In the genomic region with DNA sequence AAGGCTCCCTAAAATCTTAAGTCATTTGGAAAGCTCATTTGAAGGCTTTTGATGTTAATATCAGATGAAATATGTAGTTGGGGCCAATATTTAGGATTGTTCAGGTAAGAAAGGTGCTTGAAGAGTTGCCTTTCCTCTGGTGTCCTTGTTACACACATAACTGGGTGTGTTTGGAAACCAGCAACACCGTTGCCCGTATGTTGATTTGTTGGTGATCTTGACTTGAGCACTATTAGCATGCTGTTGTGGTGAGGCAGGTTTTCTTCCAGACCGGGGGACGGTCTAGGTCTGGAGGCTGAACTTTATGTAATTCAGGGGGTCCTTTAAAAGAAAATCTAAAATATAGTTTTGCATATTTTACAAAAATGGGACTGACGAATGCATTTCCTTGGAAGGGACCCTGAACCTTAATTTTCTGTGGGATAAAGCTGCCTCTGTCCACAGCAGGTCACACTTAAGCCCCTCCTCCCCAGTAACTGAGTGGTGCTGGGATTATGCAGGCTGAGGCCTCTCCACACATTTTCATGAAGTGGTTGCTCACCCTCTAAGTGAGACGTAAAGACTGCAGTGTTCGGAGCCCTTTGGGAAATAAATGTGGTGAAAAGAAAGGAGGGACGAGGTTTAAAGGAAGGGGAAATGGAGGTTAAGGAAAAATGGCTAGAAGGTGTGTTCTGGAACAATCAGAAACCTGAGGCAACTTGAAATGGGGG, we compare ENCODE assay signal across 8 cellular contexts. TPM values are rescaled to one million over a fixed set of nuclear protein-coding genes. Genes with fewer than 3 reads are reported as not detected.
DNase-seq lines count a peak whose midpoint lies in the region; ATAC-seq, FAIRE-seq and TF ChIP-seq lines count a peak whose summit lies in the region.

No MANE protein-coding gene starts in this region.

- H3K23ac ChIP-seq in H1 (ENCODE audit: insufficient read length) = no peak overlapping the region
- no peak overlapping the region for H3K23ac ChIP-seq in neuronal stem cell (ENCODE audit: low read depth, low read length, poor library complexity)

- H3K4me2 ChIP-seq in H1 (ENCODE audit: insufficient read depth in 1 of 2, low read depth in 2 of 2, low read length in 2 of 2) (peak overlapping the region; percentile 86 to 98), neuronal stem cell (ENCODE audit: insufficient read depth, low read length, poor library complexity, severe bottlenecking) (peak overlapping the region; percentile 75)

- H2AFZ ChIP-seq in H1 (ENCODE audit: low read length) (no peak overlapping the region), neuronal stem cell (ENCODE audit: low read length) (no peak overlapping the region)

- no peak overlapping the region for H4K5ac ChIP-seq in H1 (ENCODE audit: insufficient read length, low read depth, low read length)

- H3K4me1 ChIP-seq in H1 (replicated peaks in 1 of 4; ENCODE audit: control insufficient read depth in 3 of 4, insufficient read depth in 4 of 4, low read length in 3 of 4) = peaks cover 5 to 14% (median 12%) of the 10 kb centered on the region in 4 experiments; a peak in 6 of 7 replicates
- H3K4me1 ChIP-seq in neuronal stem cell (ENCODE audit: control insufficient read depth in 2 of 2, insufficient read depth in 1 of 2, low read depth in 1 of 2, low read length in 2 of 2) = peaks cover 6 to 13% of the 10 kb centered on the region in 2 donors

- H3K23me2 ChIP-seq in H1 (ENCODE audit: low read depth, low read length) = peaks cover 9% of the 10 kb centered on the region; the same call in 1 of the 2 replicates

- TF ChIP-seq CTCF in CD4-positive, alpha-beta T cell (IDR thresholded peaks at IDR 0.05) = no peak
- no peak for TF ChIP-seq CTCF in H1 (IDR thresholded peaks at IDR 0.05; ENCODE audit: control extremely low read depth in 1 of 3, insufficient read depth in 1 of 3, low read depth in 1 of 3, low read length in 3 of 3)

- no peak overlapping the region for H3K4me3 Mint-ChIP-seq in CD4-positive, alpha-beta T cell

- H4K8ac ChIP-seq in H1 (ENCODE audit: extremely low read depth, insufficient read depth, low read length) (no peak overlapping the region), neuronal stem cell (ENCODE audit: low read depth, low read length) (no peak overlapping the region)

- no peak overlapping the region for H2AK5ac ChIP-seq in H1 (ENCODE audit: low read depth, low read length)
- no peak overlapping the region for H2AK5ac ChIP-seq in neuronal stem cell (ENCODE audit: low read depth, low read length)

- no peak overlapping the region for H3K27ac Mint-ChIP-seq in CD4-positive, alpha-beta T cell

- H4K91ac ChIP-seq in H1 (replicated peaks; ENCODE audit: insufficient read length, low read length) (no peak overlapping the region), neuronal stem cell (ENCODE audit: low read depth, low read length, poor library complexity) (no peak overlapping the region)

- TF ChIP-seq EP300 in H1 (IDR thresholded peaks at IDR 0.05; ENCODE audit: borderline replicate concordance in 1 of 2, low read depth in 2 of 2, low read length in 2 of 2) = no peak

- H3K14ac ChIP-seq in H1 (ENCODE audit: insufficient read length) (no peak overlapping the region), neuronal stem cell (ENCODE audit: low read length) (no peak overlapping the region)

- H3K27me3 Mint-ChIP-seq in CD4-positive, alpha-beta T cell = no peaks in the 10 kb centered on the region

- H2BK5ac ChIP-seq in H1 (ENCODE audit: low read depth, low read length) (no peak overlapping the region), neuronal stem cell (ENCODE audit: low read length) (no peak overlapping the region)

- H3K18ac ChIP-seq in H1 (ENCODE audit: extremely low read depth, low read length) = no peak overlapping the region
- no peak overlapping the region for H3K18ac ChIP-seq in neuronal stem cell (ENCODE audit: low read length)

- H3K4me1 Mint-ChIP-seq in CD4-positive, alpha-beta T cell (ENCODE audit: low read depth) = peaks cover 22% of the 10 kb centered on the region

- no peaks in the 10 kb centered on the region for H3K9me3 ChIP-seq in CD4-positive, alpha-beta T cell (ENCODE audit: control insufficient read depth, low read length)
- H3K9me3 ChIP-seq in H1 (ENCODE audit: insufficient read depth in 2 of 2, low read depth in 1 of 2, low read length in 1 of 2) (no peaks in the 10 kb centered on the region), neuronal stem cell (replicated peaks in 1 of 2; ENCODE audit: control insufficient read depth in 2 of 2, insufficient read depth in 1 of 2, low read depth in 1 of 2, low read length in 2 of 2) (no peaks in the 10 kb centered on the region)

- no peak overlapping the region for H3K4ac ChIP-seq in H1 (replicated peaks; ENCODE audit: insufficient read length, low read depth, low read length)
- no peak overlapping the region for H3K4ac ChIP-seq in neuronal stem cell (ENCODE audit: low read length)

- H3K79me1 ChIP-seq in H1 (ENCODE audit: low read depth, low read length) (peaks cover 6% of the 10 kb centered on the region), neuronal stem cell (ENCODE audit: low read depth, low read length) (peaks cover 2% of the 10 kb centered on the region)

- H2BK12ac ChIP-seq in H1 (ENCODE audit: low read depth, low read length) (no peak overlapping the region), neuronal stem cell (ENCODE audit: low read length) (no peak overlapping the region)

- ATAC-seq in CD4-positive, alpha-beta T cell (ENCODE audit: poor library complexity) = no peak
- ATAC-seq in HG02981 (IDR thresholded peaks at IDR 0.05; ENCODE audit: unreplicated experiment) (no peak), GM18517 (IDR thresholded peaks at IDR 0.05; ENCODE audit: unreplicated experiment) (no peak), sciatic nerve (no peak)

- H3K4me3 ChIP-seq in H1 (ENCODE audit: extremely low read depth in 1 of 4, insufficient read depth in 2 of 4, low read depth in 3 of 4, low read length in 4 of 4) (peak overlapping the region; percentile 80 to 92 (median 85)), neuronal stem cell (ENCODE audit: low read length in 2 of 2) (peak overlapping the region; percentile 7 to 96)

- peaks cover 29 to 63% of the 10 kb centered on the region in 2 experiments for H3K79me2 ChIP-seq in H1 (ENCODE audit: control insufficient read depth in 1 of 2, insufficient read depth in 2 of 2, low read length in 2 of 2)

- H2BK120ac ChIP-seq in H1 (replicated peaks; ENCODE audit: low read depth, low read length) (no peak overlapping the region), neuronal stem cell (ENCODE audit: low read depth, low read length) (no peak overlapping the region)

- peak in 1 of 2 experiments; percentile 18; a peak in 1 of 3 replicates for TF ChIP-seq POLR2A in H1 (IDR thresholded peaks at IDR 0.05; ENCODE audit: control extremely low read depth in 1 of 2, low read depth in 2 of 2, low read length in 2 of 2)

- intact Hi-C loops in CD4-positive, alpha-beta T cell (cut with DNase I, micrococcal nuclease) = loop anchor here (2.0 to 10.0 kb wide), 6 partner anchors 25 to 1351 kb away; a partner anchor contains a TSS
- intact Hi-C loops in sciatic nerve (cut with DNase I) = no loop called here

- peaks cover 15 to 16% of the 10 kb centered on the region in 2 experiments for H4K20me1 ChIP-seq in H1 (replicated peaks in 1 of 2; ENCODE audit: control insufficient read depth in 1 of 2, insufficient read depth in 2 of 2, low read length in 2 of 2)

- no peaks in the 10 kb centered on the region for H3K27me3 ChIP-seq in CD4-positive, alpha-beta T cell (ENCODE audit: control insufficient read depth, insufficient read depth, low read length)
- H3K27me3 ChIP-seq in H1 (replicated peaks in 1 of 4; ENCODE audit: control insufficient read depth in 3 of 4, extremely low read depth in 1 of 4, insufficient read depth in 3 of 4, low read length in 3 of 4) = no peaks in the 10 kb centered on the region
- H3K27me3 ChIP-seq in neuronal stem cell (ENCODE audit: control insufficient read depth in 3 of 3, insufficient read depth in 3 of 3, low read depth in 1 of 3, low read length in 3 of 3) = no peaks in the 10 kb centered on the region

- FAIRE-seq in H1 (lab: Jason Lieb, UNC) = peak; percentile 32

- TF ChIP-seq RAD21 in H1 (IDR thresholded peaks at IDR 0.05 in 1 of 2, conservative IDR thresholded peaks at IDR 0.05 in 1 of 2; ENCODE audit: low read depth in 2 of 2, low read length in 2 of 2) = no peak

- H3K27ac ChIP-seq in CD4-positive, alpha-beta T cell (ENCODE audit: low read depth, low read length) = peak overlapping the region; percentile 77
- H3K27ac ChIP-seq in H1 (ENCODE audit: low read depth, low read length) = no peak overlapping the region
- H3K27ac ChIP-seq in neuronal stem cell (replicated peaks; ENCODE audit: low read length) = no peak overlapping the region

- H3K9ac ChIP-seq in H1 (replicated peaks in 1 of 4; ENCODE audit: extremely low read depth in 1 of 4, low read depth in 3 of 4, low read length in 3 of 4) = peak overlapping the region in 3 of 4 experiments; percentile 94 to 97 (median 97); a peak in 5 of 7 replicates
- H3K9ac ChIP-seq in neuronal stem cell (ENCODE audit: low read depth, low read length, poor library complexity) = no peak overlapping the region

- no peak overlapping the region for H2BK20ac ChIP-seq in H1 (ENCODE audit: low read length)

- H3K36me3 ChIP-seq in H1 (ENCODE audit: control insufficient read depth in 2 of 4, insufficient read depth in 4 of 4, low read length in 3 of 4) (peaks cover 0 to 40% (median 11%) of the 10 kb centered on the region in 4 experiments; a peak in 7 of 8 replicates), neuronal stem cell (replicated peaks in 1 of 2; ENCODE audit: control insufficient read depth in 2 of 2, insufficient read depth in 2 of 2, low read length in 2 of 2) (peaks cover 9 to 61% of the 10 kb centered on the region in 2 donors)

- peaks cover 14% of the 10 kb centered on the region for H3K36me3 Mint-ChIP-seq in CD4-positive, alpha-beta T cell (ENCODE audit: low read depth)

- H2BK15ac ChIP-seq in H1 (ENCODE audit: low read length) (no peak overlapping the region), neuronal stem cell (ENCODE audit: low read length) (no peak overlapping the region)

- WGBS in H1 (ENCODE audit: extremely low coverage in 1 of 2, insufficient coverage in 1 of 2, insufficient read length in 1 of 2, insufficient replicate concordance in 2 of 2, low coverage in 1 of 2, low lambda C conversion rate in 2 of 2, missing lambda C conversion rate in 1 of 2), 2 experiments = 41 to 100% methylated on average over 1 to 8 of the region's 8 CpGs
- 100% methylated on average over 1 of the region's 8 CpGs for WGBS in neuronal stem cell (ENCODE audit: extremely low coverage in 2 of 2, insufficient read length in 2 of 2, insufficient replicate concordance in 1 of 2), 2 donors

- no peak for DNase-seq in CD4-positive, alpha-beta T cell
- DNase-seq in NCI-H2227 (lab: John Stamatoyannopoulos, UW; ENCODE audit: unreplicated experiment) (peak; percentile 3), H1 (ENCODE audit: low read depth in 1 of 2, low spot score in 2 of 2) (no peak), neuronal stem cell (ENCODE audit: low spot score) (no peak), HuH-7.5 (ENCODE audit: low spot score) (no peak), sciatic nerve (ENCODE audit: low spot score) (no peak)

- no peak overlapping the region for H3K56ac ChIP-seq in H1 (replicated peaks; ENCODE audit: insufficient read length, low read depth, low read length)

- CTCF ChIA-PET in CD4-positive, alpha-beta T cell (lab: Charles Lee) = interaction anchor here (1.5 to 2.8 kb wide), 4 partner anchors 15 to 280 kb away, joined by 3 to 17 read pairs (median 6); no protein-coding TSS in a partner anchor
- CTCF ChIA-PET in H1 (lab: Charles Lee; ENCODE audit: partially characterized antibody) = interaction anchor here (0.6 to 1.7 kb wide), 5 partner anchors 42 to 282 kb away, joined by 3 to 5 read pairs (median 4); no protein-coding TSS in a partner anchor

- H3K9me3 Mint-ChIP-seq in CD4-positive, alpha-beta T cell = no peaks in the 10 kb centered on the region

- POLR2A ChIA-PET in CD4-positive, alpha-beta T cell (lab: Charles Lee) = interaction anchor here (0.9 to 6.1 kb wide), 5 partner anchors 11 to 284 kb away, joined by 3 to 48 read pairs (median 6); a partner anchor contains a TSS
- POLR2A ChIA-PET in H1 (lab: Charles Lee; ENCODE audit: partially characterized antibody) = interaction anchor here (1.1 to 3.5 kb wide), 11 partner anchors 9 to 116 kb away, joined by 3 to 39 read pairs (median 5); no protein-coding TSS in a partner anchor

RNA-seq across cellular contexts. Expression of a gene that starts 1.8 kb away (rescaled TPM):
- total RNA-seq in CD4-positive, alpha-beta T cell = 10 to 100 TPM; 24.4 to 26.1 TPM
- total RNA-seq in H1 (2021; fragmentation: NEBNext Ultra II Directional; extraction: Animal tissue kit (Norgen Biotek cat#: 25700)) = 247 and 248 TPM in 2 replicates
- 118 and 146 TPM in 2 replicates for polyA plus RNA-seq in H1 (2011; rRNA removed)
- 153 TPM for polyA plus RNA-seq in H1 (2011; cell fraction: cytosol; rRNA removed)
- polyA plus RNA-seq in H1 (2011; cell fraction: nucleus; rRNA removed) = 79.3 TPM
- 196 to 243 TPM (median 207 TPM) in 4 replicates for polyA plus RNA-seq in H1 (2012, experiment 1 of 2)
- polyA plus RNA-seq in H1 (2012, experiment 2 of 2) = 105 TPM
- polyA plus RNA-seq in H1 (2013, experiment 1 of 2) = 137 TPM
- polyA plus RNA-seq in H1 (2013, experiment 2 of 2) = 144 TPM
- polyA minus RNA-seq in H1 (2011; rRNA and poly(A)+ RNA removed) = 70.2 and 81.8 TPM in 2 replicates
- 59.7 TPM for polyA minus RNA-seq in H1 (2011; cell fraction: cytosol; rRNA and poly(A)+ RNA removed)
- polyA minus RNA-seq in H1 (2011; cell fraction: nucleus; rRNA and poly(A)+ RNA removed) = 41.3 TPM
- polyA plus RNA-seq in neuronal stem cell (2013, experiment 1 of 2) = 100.0 TPM
- polyA plus RNA-seq in neuronal stem cell (2013, experiment 2 of 2) = 101 TPM
- total RNA-seq in sciatic nerve = 150 TPM
